In the genomic region with DNA sequence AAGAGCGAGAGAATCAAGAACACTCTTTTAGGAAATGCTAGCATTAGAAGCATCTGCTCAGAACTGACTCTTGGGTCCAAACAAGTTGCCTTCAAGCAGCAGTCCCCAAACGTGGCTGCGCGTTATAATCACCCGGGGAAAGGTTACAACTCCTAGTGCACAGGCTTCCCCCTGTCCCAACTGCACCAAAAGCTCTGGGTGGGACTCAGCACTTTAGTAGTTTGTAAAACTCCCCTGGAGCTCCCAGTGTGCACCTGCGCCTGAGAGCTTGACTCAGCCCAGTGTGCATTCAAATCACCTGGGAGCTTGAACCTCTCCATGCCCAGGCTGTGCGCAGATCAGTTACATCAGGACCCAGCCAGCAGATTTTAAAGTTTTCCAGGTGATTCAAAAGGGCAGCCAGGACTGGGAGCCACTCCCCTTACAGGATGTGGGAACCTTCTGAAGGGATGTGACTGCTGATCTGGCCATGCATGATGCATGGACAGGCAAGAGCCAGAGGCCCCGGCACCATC, we compare ENCODE assay signal across 31 cellular contexts.
"Had no signal": no experiment of that assay in that cellular context is flagged by ENCODE, and none has a peak within 500 bp of the region (broad histone marks: within the 10 kb centered on the region; RNA-seq: fewer than 3 reads in every experiment).

No MANE protein-coding gene starts in this region.

- H3K27me3 Mint-ChIP-seq: natural killer cell treated with Interleukin-12 subunit alpha and Interleukin-12 subunit beta and Interleukin-15 and Interleukin-18, amount 100 ng/mL, for 72 hours had no signal

- DNase-seq: activated CD4-positive, alpha-beta T cell treated with anti-CD3 and anti-CD28 coated beads for 4 hours; activated CD4-positive, alpha-beta T cell treated with anti-CD3 and anti-CD28 coated beads, Interleukin-2, amount 50 U/mL, for 4 hours; activated naive CD4-positive, alpha-beta T cell treated with Interleukin-2 at 50 U/mL for 16 hours; activated T-cell treated with anti-CD3 and anti-CD28 coated beads, Interleukin-2, amount 50 U/mL, for 4 hours; anterior cingulate cortex; body of pancreas; cerebellar nuclear complex; colonic mucosa; effector CD8-positive, alpha-beta T cell; kidney glomerular epithelial cell; left ventricle myocardium inferior; mesendoderm; mucosa of descending colon; pancreas; retina; small intestine; stimulated activated CD4-positive, alpha-beta T cell treated with anti-CD3 and anti-CD28 coated beads, Interleukin-4, amount 100 ng/mL, for 24 hours; T-helper 9 cell; upper lobe of right lung had no signal

- H3K4me3 Mint-ChIP-seq: activated naive CD8-positive, alpha-beta T cell; activated T-cell treated with anti-CD3 and anti-CD28 coated beads, Interleukin-2, amount 50 U/mL, for 4 hours; natural killer cell treated with Interleukin-12 subunit alpha and Interleukin-12 subunit beta and Interleukin-15 and Interleukin-18, amount 100 ng/mL, for 72 hours; stimulated activated effector memory CD8-positive, alpha-beta T cell treated with anti-CD3 and anti-CD28 coated beads, Interleukin-12 subunit alpha, Interleukin-12 subunit beta, amount 100 ng/mL, for 72 hours; stimulated activated naive CD8-positive, alpha-beta T cell treated with anti-CD3 and anti-CD28 coated beads, Interleukin-15, Interleukin-2, amounts not matched to agents 100 ng/mL and 50 ng/mL, for 24 hours had no signal

- H3K9me3 ChIP-seq: body of pancreas, colonic mucosa, left ventricle myocardium inferior, mucosa of descending colon, neutrophil, pancreas, prostate gland, thoracic aorta, upper lobe of right lung had no signal

- H3K27ac Mint-ChIP-seq: activated naive CD8-positive, alpha-beta T cell; activated T-helper 2 cell treated with anti-CD3 and anti-CD28 coated beads, Interferon-gamma antibody, Interleukin-2, Interleukin-4, amounts not matched to agents 10 μg/mL and 5 μg/mL and 100 μg/mL, durations not matched to agents 14 hours and 24 hours and 36 hours; natural killer cell treated with Interleukin-12 subunit alpha and Interleukin-12 subunit beta and Interleukin-15 and Interleukin-18, amount 100 ng/mL, for 72 hours; stimulated activated effector memory CD8-positive, alpha-beta T cell treated with anti-CD3 and anti-CD28 coated beads, Interleukin-12 subunit alpha, Interleukin-12 subunit beta, amount 100 ng/mL, for 72 hours; stimulated activated naive CD8-positive, alpha-beta T cell treated with anti-CD3 and anti-CD28 coated beads, Interleukin-15, Interleukin-2, amounts not matched to agents 100 ng/mL and 50 ng/mL, for 24 hours had no signal

- ATAC-seq: activated T-cell treated with anti-CD3 and anti-CD28 coated beads, Interleukin-2, amount 50 U/mL, for 4 hours; body of pancreas; mucosa of descending colon; natural killer cell treated with Interleukin-12 subunit alpha and Interleukin-12 subunit beta and Interleukin-15 and Interleukin-18, amount 100 ng/mL, for 72 hours; pancreas; sciatic nerve; stimulated activated effector memory CD8-positive, alpha-beta T cell treated with anti-CD3 and anti-CD28 coated beads, Interleukin-12 subunit alpha, Interleukin-12 subunit beta, amount 100 ng/mL, for 72 hours; upper lobe of right lung had no signal

- H3K9me3 Mint-ChIP-seq: activated T-cell treated with anti-CD3 and anti-CD28 coated beads, Interleukin-2, amount 50 U/mL, for 4 hours; activated T-helper 2 cell treated with anti-CD3 and anti-CD28 coated beads, Interferon-gamma antibody, Interleukin-2, Interleukin-4, amounts not matched to agents 10 μg/mL and 5 μg/mL and 100 μg/mL, durations not matched to agents 14 hours and 24 hours and 36 hours; natural killer cell treated with Interleukin-12 subunit alpha and Interleukin-12 subunit beta and Interleukin-15 and Interleukin-18, amount 100 ng/mL, for 72 hours; stimulated activated effector memory CD8-positive, alpha-beta T cell treated with anti-CD3 and anti-CD28 coated beads, Interleukin-12 subunit alpha, Interleukin-12 subunit beta, amount 100 ng/mL, for 72 hours; stimulated activated naive CD8-positive, alpha-beta T cell treated with anti-CD3 and anti-CD28 coated beads, Interleukin-15, Interleukin-2, amounts not matched to agents 100 ng/mL and 50 ng/mL, for 24 hours had no signal

- H3K36me3 Mint-ChIP-seq: activated naive CD8-positive, alpha-beta T cell; natural killer cell treated with Interleukin-12 subunit alpha and Interleukin-12 subunit beta and Interleukin-15 and Interleukin-18, amount 100 ng/mL, for 72 hours; stimulated activated effector memory CD8-positive, alpha-beta T cell treated with anti-CD3 and anti-CD28 coated beads, Interleukin-12 subunit alpha, Interleukin-12 subunit beta, amount 100 ng/mL, for 72 hours had no signal

- H3K4me3 ChIP-seq: body of pancreas, cardiac muscle cell, colonic mucosa, left ventricle myocardium inferior, lung, mucosa of descending colon, pancreas, prostate gland, thoracic aorta, upper lobe of right lung had no signal

- H3K4me1 Mint-ChIP-seq: stimulated activated effector memory CD8-positive, alpha-beta T cell treated with anti-CD3 and anti-CD28 coated beads, Interleukin-12 subunit alpha, Interleukin-12 subunit beta, amount 100 ng/mL, for 72 hours had no signal

- H3K27me3 ChIP-seq: body of pancreas, cardiac muscle cell, colonic mucosa, neutrophil, pancreas, upper lobe of right lung had no signal

- H3K27ac ChIP-seq: body of pancreas, cardiac muscle cell, colonic mucosa, left ventricle myocardium inferior, neutrophil, pancreas, prostate gland, thoracic aorta, upper lobe of right lung, VCaP had no signal

- H3K36me3 ChIP-seq: cardiac muscle cell, colonic mucosa, left ventricle myocardium inferior, neutrophil, pancreas, prostate gland, thoracic aorta, upper lobe of right lung had no signal

- H3K4me1 ChIP-seq: body of pancreas, colonic mucosa, pancreas, prostate gland, upper lobe of right lung had no signal
